Comparison of ENCODE assay signal across 13 cellular contexts in the genomic region with DNA sequence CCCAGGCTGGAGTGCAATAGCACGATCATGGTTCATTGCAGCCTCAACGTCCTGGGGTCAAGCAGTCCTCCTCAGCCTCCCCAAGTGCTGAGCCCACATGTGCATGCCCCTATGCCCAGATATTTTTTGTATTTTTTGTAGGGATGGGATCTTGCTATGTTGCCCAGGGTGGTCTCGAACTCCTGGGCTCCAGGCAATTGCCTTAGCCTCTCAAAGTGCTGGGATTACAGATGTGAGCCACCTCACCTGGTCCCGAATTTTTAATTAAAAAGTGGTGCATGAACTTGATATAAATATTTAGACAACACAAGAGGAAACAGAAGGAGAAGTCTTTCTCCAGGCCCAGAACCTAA. TPM values are rescaled to one million over a fixed set of nuclear protein-coding genes. Genes with fewer than 3 reads are reported as not detected.
A peak's percentile ranks its signal among the peaks of the same experiment; 100 is the strongest.
DNase-seq lines count a peak whose midpoint lies in the region; ATAC-seq and TF ChIP-seq lines count a peak whose summit lies in the region.
"Had no signal": no experiment of that assay in that cellular context is flagged by ENCODE, and none has a peak within 500 bp of the region (broad histone marks: within the 10 kb centered on the region; RNA-seq: fewer than 3 reads in every experiment).

No MANE protein-coding gene starts in this region.

- peak; percentile 12 for ATAC-seq in esophagus mucosa
- ATAC-seq in T-helper 17 cell = no peak
- no peak for ATAC-seq in naive thymus-derived CD4-positive, alpha-beta T cell
- ATAC-seq in HG02970 (IDR thresholded peaks at IDR 0.05; ENCODE audit: low FRiP score, unreplicated experiment) = no peak

- no peaks in the 10 kb centered on the region for H3K27me3 ChIP-seq in ACC112 (ENCODE audit: insufficient read depth, low read length)
- no peaks in the 10 kb centered on the region for H3K27me3 ChIP-seq in OCI-LY3 (ENCODE audit: low read depth, low read length)
- no peaks in the 10 kb centered on the region for H3K27me3 ChIP-seq in naive thymus-derived CD4-positive, alpha-beta T cell (ENCODE audit: control insufficient read depth in 2 of 2, insufficient read depth in 2 of 2, low read length in 2 of 2)
- H3K27me3 ChIP-seq: esophagus squamous epithelium had no signal

- H3K4me1 Mint-ChIP-seq in T-helper 17 cell = peaks cover 10% of the 10 kb centered on the region
- peaks cover 5 to 19% (median 11%) of the 10 kb centered on the region in 7 donors for H3K4me1 Mint-ChIP-seq in naive thymus-derived CD4-positive, alpha-beta T cell

- H3K9ac ChIP-seq in OCI-LY3 (ENCODE audit: low read length) = no peak overlapping the region

- no peak overlapping the region for H3K4me3 Mint-ChIP-seq in T-helper 17 cell
- H3K4me3 Mint-ChIP-seq in naive thymus-derived CD4-positive, alpha-beta T cell = no peak overlapping the region
- H3K4me3 Mint-ChIP-seq: activated CD8-positive, alpha-beta T cell treated with anti-CD3 and anti-CD28 coated beads for 36 hours; CD14-positive monocyte had no signal

- peak; percentile 25 for DNase-seq in posterior vena cava (ENCODE audit: low spot score)
- DNase-seq in T-helper 17 cell = no peak
- DNase-seq in NK-92 treated with Interleukin-12 subunit alpha and Interleukin-12 subunit beta, amount 100 ng/mL, for 24 hours (lab: John Stamatoyannopoulos, UW) = no peak
- no peak for DNase-seq in naive thymus-derived CD4-positive, alpha-beta T cell
- DNase-seq: esophagus squamous epithelium, NCI-H2081 treated with DMSO at 0.1 percent for 48 hours had no signal

- peaks cover 4% of the 10 kb centered on the region for H3K27me3 Mint-ChIP-seq in T-helper 17 cell
- H3K27me3 Mint-ChIP-seq in naive thymus-derived CD4-positive, alpha-beta T cell = peaks cover 0 to 2% (median 0%) of the 10 kb centered on the region in 5 donors
- H3K27me3 Mint-ChIP-seq: activated CD8-positive, alpha-beta T cell treated with anti-CD3 and anti-CD28 coated beads for 36 hours had no signal

- H3K79me2 ChIP-seq in ACC112 (ENCODE audit: control insufficient read depth, insufficient read depth, low read length, unreplicated experiment) = no peaks in the 10 kb centered on the region
- no peaks in the 10 kb centered on the region for H3K79me2 ChIP-seq in OCI-LY3 (ENCODE audit: low read length)

- peak overlapping the region; percentile 5; the same call in 1 of the 2 replicates for H3K27ac ChIP-seq in ACC112 (ENCODE audit: low read depth, low read length)
- H3K27ac ChIP-seq in OCI-LY3 (ENCODE audit: low read length) = no peak overlapping the region
- H3K27ac ChIP-seq in naive thymus-derived CD4-positive, alpha-beta T cell (ENCODE audit: low read depth, low read length) = no peak overlapping the region

- H3K4me1 ChIP-seq in ACC112 (ENCODE audit: control insufficient read depth, insufficient read depth, low read length, unreplicated experiment) (peaks cover 6% of the 10 kb centered on the region), OCI-LY3 (ENCODE audit: low read length) (peaks cover 19% of the 10 kb centered on the region)
- peaks cover 0 to 8% of the 10 kb centered on the region in 2 donors for H3K4me1 ChIP-seq in naive thymus-derived CD4-positive, alpha-beta T cell (ENCODE audit: control insufficient read depth in 2 of 2, insufficient read depth in 2 of 2, low read length in 2 of 2)

- no peaks in the 10 kb centered on the region for H4K20me1 ChIP-seq in OCI-LY3 (ENCODE audit: insufficient read depth, low read length)

- H2AFZ ChIP-seq in ACC112 (ENCODE audit: low read length, unreplicated experiment) (peak overlapping the region; percentile 58), OCI-LY3 (ENCODE audit: low read depth, low read length) (peak overlapping the region; percentile 33; the same call in 1 of the 2 replicates)

- no peaks in the 10 kb centered on the region for H3K36me3 Mint-ChIP-seq in T-helper 17 cell (ENCODE audit: low read depth)
- no peaks in the 10 kb centered on the region for H3K36me3 Mint-ChIP-seq in naive thymus-derived CD4-positive, alpha-beta T cell
- H3K36me3 Mint-ChIP-seq: CD14-positive monocyte had no signal

- H3K9me3 ChIP-seq in OCI-LY3 (ENCODE audit: insufficient read depth, low read length) (peaks cover 6% of the 10 kb centered on the region; the same call in 1 of the 2 replicates), T-helper 17 cell (ENCODE audit: control insufficient read depth, low read length, poor library complexity, severe bottlenecking) (no peaks in the 10 kb centered on the region)
- no peaks in the 10 kb centered on the region for H3K9me3 ChIP-seq in naive thymus-derived CD4-positive, alpha-beta T cell (ENCODE audit: control insufficient read depth in 2 of 3, low read length in 3 of 3)
- H3K9me3 ChIP-seq: esophagus squamous epithelium had no signal

- H3K27ac Mint-ChIP-seq in T-helper 17 cell = no peak overlapping the region
- peak overlapping the region in 1 of 9 donors; percentile 62 for H3K27ac Mint-ChIP-seq in naive thymus-derived CD4-positive, alpha-beta T cell

- TF ChIP-seq CTCF in OCI-LY3 (IDR thresholded peaks at IDR 0.05; ENCODE audit: low read depth, low read length) = no peak

- H3K4me3 ChIP-seq in ACC112 (ENCODE audit: low read depth, low read length) = peak overlapping the region; percentile 19; the same call in 1 of the 2 replicates
- H3K4me3 ChIP-seq in OCI-LY3 (ENCODE audit: low read length) = peak overlapping the region; percentile 32
- no peak overlapping the region for H3K4me3 ChIP-seq in naive thymus-derived CD4-positive, alpha-beta T cell (ENCODE audit: low read length)
- H3K4me3 ChIP-seq: esophagus squamous epithelium had no signal

- no peaks in the 10 kb centered on the region for H3K36me3 ChIP-seq in ACC112 (ENCODE audit: insufficient read depth, low read length)
- no peaks in the 10 kb centered on the region for H3K36me3 ChIP-seq in OCI-LY3 (replicated peaks; ENCODE audit: low read depth, low read length)
- no peaks in the 10 kb centered on the region for H3K36me3 ChIP-seq in naive thymus-derived CD4-positive, alpha-beta T cell (ENCODE audit: control insufficient read depth in 2 of 3, insufficient read depth in 3 of 3, low read length in 3 of 3)
- H3K36me3 ChIP-seq: esophagus squamous epithelium had no signal

- CTCF ChIA-PET in naive thymus-derived CD4-positive, alpha-beta T cell (lab: Charles Lee) = interaction anchor here (1.8 kb wide), 1 partner anchor 13 kb away, joined by 6 read pairs; no protein-coding TSS in a partner anchor

- peak overlapping the region; percentile 40 for H3K4me2 ChIP-seq in OCI-LY3 (ENCODE audit: low read length)

- intact Hi-C loops in posterior vena cava (cut with DNase I) = no loop called here
- intact Hi-C loops in naive thymus-derived CD4-positive, alpha-beta T cell (cut with micrococcal nuclease) = loop anchor here (2.0 to 5.0 kb wide), 4 partner anchors 14 to 387 kb away; partner anchors contain the start of gene SPATA2 (in 1 of the 2)

- peaks cover 0 to under 1% (median 0%) of the 10 kb centered on the region in 11 donors for H3K9me3 Mint-ChIP-seq in naive thymus-derived CD4-positive, alpha-beta T cell
- H3K9me3 Mint-ChIP-seq: activated CD8-positive, alpha-beta T cell treated with anti-CD3 and anti-CD28 coated beads for 36 hours; nephron had no signal

- POLR2A ChIA-PET in naive thymus-derived CD4-positive, alpha-beta T cell (lab: Charles Lee) = no interaction called here

RNA-seq across cellular contexts. Expression of gene RNF114, which starts 7.1 kb away (rescaled TPM):
- total RNA-seq in esophagus mucosa (36.1 TPM), posterior vena cava (10 to 100 TPM; 44.8 to 46.6 TPM), T-helper 17 cell (100 to 1,000 TPM; 104 to 111 TPM)
- total RNA-seq in naive thymus-derived CD4-positive, alpha-beta T cell = 100 to 1,000 TPM in 3 of 5 experiments, 10 to 100 TPM in 2; 67.1 to 113 (median 101) TPM
- 100 to 1,000 TPM; 130 to 143 TPM for polyA plus RNA-seq in naive thymus-derived CD4-positive, alpha-beta T cell

RNA-seq across cellular contexts. Expression of gene SPATA2, which starts 13.8 kb away (rescaled TPM):
- total RNA-seq in esophagus mucosa (4.1 TPM), posterior vena cava (1 to 10 TPM; 4.5 TPM), T-helper 17 cell (10 to 100 TPM; 23.5 to 24.9 TPM)
- total RNA-seq in naive thymus-derived CD4-positive, alpha-beta T cell = 10 to 100 TPM in 2 of 5 experiments, 1 to 10 TPM in 3; 9.0 to 18.4 (median 10.0) TPM
- polyA plus RNA-seq in naive thymus-derived CD4-positive, alpha-beta T cell = 1 to 10 TPM; 2.7 to 7.4 TPM

RNA-seq across cellular contexts. Expression of gene SNAI1, which starts 53.7 kb away (rescaled TPM):
- total RNA-seq in esophagus mucosa (0.36 TPM), posterior vena cava (1 to 10 TPM; 8.6 to 8.9 TPM), T-helper 17 cell (1 to 10 TPM; 2.2 to 3.3 TPM)
- 1 to 10 TPM in 2 of 5 experiments, under 1 TPM in 3; 0.22 to 7.0 (median 0.34) TPM for total RNA-seq in naive thymus-derived CD4-positive, alpha-beta T cell
- polyA plus RNA-seq in naive thymus-derived CD4-positive, alpha-beta T cell = under 1 TPM; 0.28 to 0.34 TPM

Comparison
In these comparisons a context has a peak if more than half of its experiments do, and no peak if none do; other contexts are left out.
1. intact Hi-C loops: an anchor here in naive thymus-derived CD4-positive, alpha-beta T cell (2.0 to 5.0 kb wide); none called in posterior vena cava.